In the genomic region with DNA sequence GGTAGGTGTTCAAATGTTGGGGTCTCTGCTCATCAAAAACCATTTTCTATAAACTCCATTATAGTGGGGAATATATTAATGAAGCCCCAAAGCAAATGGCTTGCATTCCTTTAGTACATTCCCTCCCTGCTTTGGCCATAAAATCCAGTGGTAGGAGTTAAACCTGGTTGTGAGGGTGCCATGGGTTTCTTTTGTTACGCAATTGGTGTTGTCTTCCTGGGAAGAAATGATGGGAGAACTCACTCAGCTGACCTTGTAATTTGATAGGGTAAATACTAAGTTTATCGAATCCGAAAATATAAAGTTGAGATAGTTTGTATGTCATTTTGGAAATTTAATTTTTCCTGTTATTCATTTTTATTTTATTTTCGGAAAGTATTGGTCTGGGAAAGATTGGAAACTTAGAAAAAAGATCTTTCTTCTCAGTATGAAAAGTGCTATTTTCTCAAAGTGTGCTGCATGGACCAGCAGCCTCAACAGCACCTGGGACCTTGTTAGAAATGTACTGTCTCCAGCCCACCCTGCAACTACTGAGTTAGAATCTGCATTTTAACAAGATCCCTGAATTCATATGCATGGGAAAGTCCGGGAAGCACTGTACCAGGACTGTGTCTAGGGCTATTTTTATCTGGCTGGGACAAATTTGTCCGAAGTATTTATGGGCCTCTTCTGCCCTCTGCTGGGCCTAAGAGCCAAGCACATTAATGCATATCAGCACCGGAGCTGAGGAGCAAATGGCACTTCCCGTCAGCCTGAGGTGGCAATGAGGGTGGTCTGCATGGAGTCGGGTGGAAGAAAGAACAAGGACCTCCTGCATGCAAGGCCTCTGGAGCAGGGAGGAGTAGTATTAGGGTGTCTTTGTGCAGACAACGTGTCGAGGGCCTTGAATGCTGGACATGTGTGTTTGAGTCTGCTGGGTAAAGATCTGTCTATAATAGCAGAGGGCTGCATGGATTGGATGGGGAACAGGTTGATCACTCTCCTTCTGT, we compare ENCODE assay signal across 8 cellular contexts. TPM values are rescaled to one million over a fixed set of nuclear protein-coding genes. Genes with fewer than 3 reads are reported as not detected.
DNase-seq lines count a peak whose midpoint lies in the region; ATAC-seq and TF ChIP-seq lines count a peak whose summit lies in the region.

No MANE protein-coding gene starts in this region.

- TF ChIP-seq CTCF in HFF-Myc (IDR thresholded peaks at IDR 0.05; ENCODE audit: low read depth, low read length, missing control alignments): peak; percentile 75
- TF ChIP-seq CTCF in activated CD8-positive, alpha-beta T cell treated with anti-CD3 and anti-CD28 coated beads for 36 hours (IDR thresholded peaks at IDR 0.05): peak; percentile 84
- TF ChIP-seq CTCF in endodermal cell (conservative IDR thresholded peaks at IDR 0.05): peak; percentile 93

- CTCF ChIA-PET in activated CD8-positive, alpha-beta T cell treated with anti-CD3 and anti-CD28 coated beads for 36 hours (lab: Charles Lee): interaction anchor here (0.6 to 7.6 kb wide), 36 partner anchors 9 to 1265 kb away, joined by 3 to 30 read pairs (median 3); no protein-coding TSS in a partner anchor

- H3K36me3 Mint-ChIP-seq in activated CD8-positive, alpha-beta T cell treated with anti-CD3 and anti-CD28 coated beads for 36 hours (ENCODE audit: low read depth): no peaks in the 10 kb centered on the region
- no peaks in the 10 kb centered on the region for H3K36me3 Mint-ChIP-seq in endodermal cell (ENCODE audit: low read depth)

- peak; percentile 80 for ATAC-seq in activated CD8-positive, alpha-beta T cell treated with anti-CD3 and anti-CD28 coated beads for 36 hours
- ATAC-seq in HG03045 (IDR thresholded peaks at IDR 0.05; ENCODE audit: unreplicated experiment): no peak

- H3K4me1 Mint-ChIP-seq in activated CD8-positive, alpha-beta T cell treated with anti-CD3 and anti-CD28 coated beads for 36 hours (ENCODE audit: low read depth): no peaks in the 10 kb centered on the region
- peaks cover 6% of the 10 kb centered on the region for H3K4me1 Mint-ChIP-seq in endodermal cell

- no peaks in the 10 kb centered on the region for H3K27me3 ChIP-seq in endodermal cell (ENCODE audit: control insufficient read depth, insufficient read depth, low read length, poor library complexity, severe bottlenecking)

- DNase-seq in C1 segment of cervical spinal cord (lab: John Stamatoyannopoulos, UW): peak in 12 of 14 donors; percentile 15 to 62 (median 40)
- DNase-seq in HFF-Myc (ENCODE audit: extremely low read depth, low read depth): peak; percentile 32
- peak; percentile 82 for DNase-seq in NCI-H82 (lab: John Stamatoyannopoulos, UW)
- peak; percentile 67 for DNase-seq in activated CD8-positive, alpha-beta T cell treated with anti-CD3 and anti-CD28 coated beads for 36 hours
- peak; percentile 85 for DNase-seq in endodermal cell
- DNase-seq in midbrain (lab: John Stamatoyannopoulos, UW): peak; percentile 84
- DNase-seq in stimulated activated CD8-positive, alpha-beta memory T cell treated with anti-CD3 and anti-CD28 coated beads, Interleukin-2, amount 100 ng/mL, for 1 hour (ENCODE audit: low read depth in 2 of 2): peak; percentile 14

- no peaks in the 10 kb centered on the region for H3K36me3 ChIP-seq in endodermal cell (ENCODE audit: control insufficient read depth, insufficient read depth, low read length)

- H3K27ac ChIP-seq in endodermal cell (ENCODE audit: low read depth, low read length): no peak overlapping the region

- H3K4me3 ChIP-seq in HFF-Myc (replicated peaks; ENCODE audit: low read depth, low read length) (no peak overlapping the region), endodermal cell (ENCODE audit: low read length) (no peak overlapping the region)

- no peak overlapping the region for H3K27ac Mint-ChIP-seq in activated CD8-positive, alpha-beta T cell treated with anti-CD3 and anti-CD28 coated beads for 36 hours
- no peak overlapping the region for H3K27ac Mint-ChIP-seq in endodermal cell

- H3K9me3 ChIP-seq in endodermal cell (ENCODE audit: control insufficient read depth, low read length): peaks cover 6% of the 10 kb centered on the region

- intact Hi-C loops in activated CD8-positive, alpha-beta T cell treated with anti-CD3 and anti-CD28 coated beads for 36 hours (cut with micrococcal nuclease): loop anchor here (2.0 to 10.0 kb wide), 4 partner anchors 246 to 518 kb away; no protein-coding TSS in a partner anchor

- H3K9me3 Mint-ChIP-seq in activated CD8-positive, alpha-beta T cell treated with anti-CD3 and anti-CD28 coated beads for 36 hours: no peaks in the 10 kb centered on the region
- peaks cover 7% of the 10 kb centered on the region for H3K9me3 Mint-ChIP-seq in endodermal cell

- no peaks in the 10 kb centered on the region for H3K27me3 Mint-ChIP-seq in activated CD8-positive, alpha-beta T cell treated with anti-CD3 and anti-CD28 coated beads for 36 hours
- no peaks in the 10 kb centered on the region for H3K27me3 Mint-ChIP-seq in endodermal cell (ENCODE audit: insufficient read depth)

- POLR2A ChIA-PET in activated CD8-positive, alpha-beta T cell treated with anti-CD3 and anti-CD28 coated beads for 36 hours (lab: Charles Lee): interaction anchor here (0.9 kb wide), 1 partner anchor 256 kb away, joined by 3 read pairs; no protein-coding TSS in a partner anchor

- no peaks in the 10 kb centered on the region for H3K4me1 ChIP-seq in endodermal cell (ENCODE audit: control insufficient read depth, insufficient read depth, low read length)

- 29 to 36% methylated on average over 9 to 11 of the region's 11 CpGs for WGBS in endodermal cell (ENCODE audit: insufficient coverage in 1 of 2, insufficient read length in 1 of 2), 2 experiments

- H3K4me3 Mint-ChIP-seq in activated CD8-positive, alpha-beta T cell treated with anti-CD3 and anti-CD28 coated beads for 36 hours: no peak overlapping the region
- no peak overlapping the region for H3K4me3 Mint-ChIP-seq in endodermal cell

- no peak overlapping the region for H3K9ac ChIP-seq in endodermal cell (ENCODE audit: extremely low read depth, low read length, poor library complexity, severe bottlenecking)

RNA-seq across cellular contexts. Expression of a gene that starts 54.7 kb away (rescaled TPM):
- 1 to 10 TPM; 1.2 to 1.5 TPM for total RNA-seq in activated CD8-positive, alpha-beta T cell treated with anti-CD3 and anti-CD28 coated beads for 36 hours
- under 1 TPM; 0.35 to 0.88 TPM for total RNA-seq in endodermal cell
- 2.1 TPM for polyA plus RNA-seq in endodermal cell (2013, experiment 1 of 2)
- polyA plus RNA-seq in endodermal cell (2013, experiment 2 of 2): 3.6 TPM

Comparison
In these comparisons a context has a peak if more than half of its experiments do, and no peak if none do; other contexts are left out.
1. DNase-seq: peak in every context shown above with its lines; median percentile 85 in endodermal cell; 84 in midbrain; 82 in NCI-H82; 67 in activated CD8-positive, alpha-beta T cell treated with anti-CD3 and anti-CD28 coated beads for 36 hours; 40 in C1 segment of cervical spinal cord; 32 in HFF-Myc; 14 in stimulated activated CD8-positive, alpha-beta memory T cell treated with anti-CD3 and anti-CD28 coated beads, Interleukin-2, amount 100 ng/mL, for 1 hour.